In genomic region chr4:48603366-48604003, GRCh38 we compare ENCODE assay signal across 1 cellular context.
A peak's percentile ranks its signal among the peaks of the same experiment; 100 is the strongest.
TF ChIP-seq lines count a peak whose summit lies in the region.

No MANE protein-coding gene starts in this region.

TF ChIP-seq in HepG2, 621 proteins besides CTCF, POLR2A, EP300 and RAD21 (continued from another document):
- TF ChIP-seq, protein P1, sequence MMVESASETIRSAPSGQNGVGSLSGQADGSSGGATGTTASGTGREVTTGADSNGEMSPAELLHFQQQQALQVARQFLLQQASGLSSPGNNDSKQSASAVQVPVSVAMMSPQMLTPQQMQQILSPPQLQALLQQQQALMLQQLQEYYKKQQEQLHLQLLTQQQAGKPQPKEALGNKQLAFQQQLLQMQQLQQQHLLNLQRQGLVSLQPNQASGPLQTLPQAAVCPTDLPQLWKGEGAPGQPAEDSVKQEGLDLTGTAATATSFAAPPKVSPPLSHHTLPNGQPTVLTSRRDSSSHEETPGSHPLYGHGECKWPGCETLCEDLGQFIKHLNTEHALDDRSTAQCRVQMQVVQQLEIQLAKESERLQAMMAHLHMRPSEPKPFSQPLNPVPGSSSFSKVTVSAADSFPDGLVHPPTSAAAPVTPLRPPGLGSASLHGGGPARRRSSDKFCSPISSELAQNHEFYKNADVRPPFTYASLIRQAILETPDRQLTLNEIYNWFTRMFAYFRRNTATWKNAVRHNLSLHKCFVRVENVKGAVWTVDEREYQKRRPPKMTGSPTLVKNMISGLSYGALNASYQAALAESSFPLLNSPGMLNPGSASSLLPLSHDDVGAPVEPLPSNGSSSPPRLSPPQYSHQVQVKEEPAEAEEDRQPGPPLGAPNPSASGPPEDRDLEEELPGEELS (CRISPR knock-in tag; IDR thresholded peaks at IDR 0.05): 0 out of 2 replicates have a peak, but pooled peaks have one; percentile 46
- TF ChIP-seq ZNF644 (CRISPR knock-in tag; IDR thresholded peaks at IDR 0.05; ENCODE audit: low read depth) (0 out of 2 replicates have a peak, but pooled peaks have one; percentile 18), HOXA3 (CRISPR knock-in tag; IDR thresholded peaks at IDR 0.05) (no peak), POGZ (CRISPR knock-in tag; IDR thresholded peaks at IDR 0.05) (0 out of 2 replicates have a peak, but pooled peaks have one; percentile 37), ELF3 (CRISPR knock-in tag; IDR thresholded peaks at IDR 0.05) (peak; percentile 20; the same call in 1 of the 2 replicates), FOXA3 (CRISPR knock-in tag; IDR thresholded peaks at IDR 0.05) (0 out of 2 replicates have a peak, but pooled peaks have one; percentile 28), SAP130 (CRISPR knock-in tag; IDR thresholded peaks at IDR 0.05; ENCODE audit: low read depth) (peak; percentile 42), ZNF557 (CRISPR knock-in tag; IDR thresholded peaks at IDR 0.05) (0 out of 2 replicates have a peak, but pooled peaks have one; percentile 18), HDAC2 (CRISPR knock-in tag; IDR thresholded peaks at IDR 0.05) (peak; percentile 51), BCL6 (CRISPR knock-in tag; IDR thresholded peaks at IDR 0.05) (peak; percentile 63; the same call in 1 of the 2 replicates), ZMYM4 (CRISPR knock-in tag; IDR thresholded peaks at IDR 0.05) (peak; percentile 39; the same call in 1 of the 2 replicates), ZSCAN21 (CRISPR knock-in tag; IDR thresholded peaks at IDR 0.05; ENCODE audit: borderline replicate concordance) (peak; percentile 71; the same call in 1 of the 2 replicates), HNRNPUL1 (IDR thresholded peaks at IDR 0.05; ENCODE audit: low read depth, low read length) (peak; percentile 71; the same call in 1 of the 2 replicates), ATF7 (IDR thresholded peaks at IDR 0.05) (no peak), ATF7 (CRISPR knock-in tag; IDR thresholded peaks at IDR 0.05) (no peak), PREB (CRISPR knock-in tag; IDR thresholded peaks at IDR 0.05) (no peak), ASH2L (IDR thresholded peaks at IDR 0.05; ENCODE audit: insufficient read length, low read depth, low read length) (peak; percentile 6), NBN (conservative IDR thresholded peaks at IDR 0.05) (no peak), KLF11 (CRISPR knock-in tag; IDR thresholded peaks at IDR 0.05) (no peak), FIP1L1 (IDR thresholded peaks at IDR 0.05; ENCODE audit: borderline replicate concordance, insufficient read depth, low read depth, low read length) (no peak), SOX13 (IDR thresholded peaks at IDR 0.05) (no peak), SOX13 (CRISPR knock-in tag; conservative IDR thresholded peaks at IDR 0.05 in 1 of 2, IDR thresholded peaks at IDR 0.05 in 1 of 2) (peak in 1 of 2 experiments; percentile 51; a peak in 1 of 4 replicates), TEAD2 (CRISPR knock-in tag; IDR thresholded peaks at IDR 0.05) (no peak), HNF4A (CRISPR knock-in tag; IDR thresholded peaks at IDR 0.05) (peak; percentile 55), ISL2 (CRISPR knock-in tag; IDR thresholded peaks at IDR 0.05) (0 out of 2 replicates have a peak, but pooled peaks have one; percentile 43), MAFG (CRISPR knock-in tag; IDR thresholded peaks at IDR 0.05) (no peak), ZNF546 (CRISPR knock-in tag; conservative IDR thresholded peaks at IDR 0.05) (no peak)
- TF ChIP-seq, protein P2, sequence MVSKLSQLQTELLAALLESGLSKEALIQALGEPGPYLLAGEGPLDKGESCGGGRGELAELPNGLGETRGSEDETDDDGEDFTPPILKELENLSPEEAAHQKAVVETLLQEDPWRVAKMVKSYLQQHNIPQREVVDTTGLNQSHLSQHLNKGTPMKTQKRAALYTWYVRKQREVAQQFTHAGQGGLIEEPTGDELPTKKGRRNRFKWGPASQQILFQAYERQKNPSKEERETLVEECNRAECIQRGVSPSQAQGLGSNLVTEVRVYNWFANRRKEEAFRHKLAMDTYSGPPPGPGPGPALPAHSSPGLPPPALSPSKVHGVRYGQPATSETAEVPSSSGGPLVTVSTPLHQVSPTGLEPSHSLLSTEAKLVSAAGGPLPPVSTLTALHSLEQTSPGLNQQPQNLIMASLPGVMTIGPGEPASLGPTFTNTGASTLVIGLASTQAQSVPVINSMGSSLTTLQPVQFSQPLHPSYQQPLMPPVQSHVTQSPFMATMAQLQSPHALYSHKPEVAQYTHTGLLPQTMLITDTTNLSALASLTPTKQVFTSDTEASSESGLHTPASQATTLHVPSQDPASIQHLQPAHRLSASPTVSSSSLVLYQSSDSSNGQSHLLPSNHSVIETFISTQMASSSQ (IDR thresholded peaks at IDR 0.05; ENCODE audit: low read depth): peak; percentile 83
- TF ChIP-seq, protein P2 (CRISPR knock-in tag; IDR thresholded peaks at IDR 0.05; ENCODE audit: borderline replicate concordance): peak; percentile 86; the same call in 1 of the 2 replicates
- TF ChIP-seq, protein P3, sequence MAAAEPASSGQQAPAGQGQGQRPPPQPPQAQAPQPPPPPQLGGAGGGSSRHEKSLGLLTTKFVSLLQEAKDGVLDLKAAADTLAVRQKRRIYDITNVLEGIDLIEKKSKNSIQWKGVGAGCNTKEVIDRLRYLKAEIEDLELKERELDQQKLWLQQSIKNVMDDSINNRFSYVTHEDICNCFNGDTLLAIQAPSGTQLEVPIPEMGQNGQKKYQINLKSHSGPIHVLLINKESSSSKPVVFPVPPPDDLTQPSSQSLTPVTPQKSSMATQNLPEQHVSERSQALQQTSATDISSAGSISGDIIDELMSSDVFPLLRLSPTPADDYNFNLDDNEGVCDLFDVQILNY (CRISPR knock-in tag; conservative IDR thresholded peaks at IDR 0.05): no peak
- TF ChIP-seq, protein P4, sequence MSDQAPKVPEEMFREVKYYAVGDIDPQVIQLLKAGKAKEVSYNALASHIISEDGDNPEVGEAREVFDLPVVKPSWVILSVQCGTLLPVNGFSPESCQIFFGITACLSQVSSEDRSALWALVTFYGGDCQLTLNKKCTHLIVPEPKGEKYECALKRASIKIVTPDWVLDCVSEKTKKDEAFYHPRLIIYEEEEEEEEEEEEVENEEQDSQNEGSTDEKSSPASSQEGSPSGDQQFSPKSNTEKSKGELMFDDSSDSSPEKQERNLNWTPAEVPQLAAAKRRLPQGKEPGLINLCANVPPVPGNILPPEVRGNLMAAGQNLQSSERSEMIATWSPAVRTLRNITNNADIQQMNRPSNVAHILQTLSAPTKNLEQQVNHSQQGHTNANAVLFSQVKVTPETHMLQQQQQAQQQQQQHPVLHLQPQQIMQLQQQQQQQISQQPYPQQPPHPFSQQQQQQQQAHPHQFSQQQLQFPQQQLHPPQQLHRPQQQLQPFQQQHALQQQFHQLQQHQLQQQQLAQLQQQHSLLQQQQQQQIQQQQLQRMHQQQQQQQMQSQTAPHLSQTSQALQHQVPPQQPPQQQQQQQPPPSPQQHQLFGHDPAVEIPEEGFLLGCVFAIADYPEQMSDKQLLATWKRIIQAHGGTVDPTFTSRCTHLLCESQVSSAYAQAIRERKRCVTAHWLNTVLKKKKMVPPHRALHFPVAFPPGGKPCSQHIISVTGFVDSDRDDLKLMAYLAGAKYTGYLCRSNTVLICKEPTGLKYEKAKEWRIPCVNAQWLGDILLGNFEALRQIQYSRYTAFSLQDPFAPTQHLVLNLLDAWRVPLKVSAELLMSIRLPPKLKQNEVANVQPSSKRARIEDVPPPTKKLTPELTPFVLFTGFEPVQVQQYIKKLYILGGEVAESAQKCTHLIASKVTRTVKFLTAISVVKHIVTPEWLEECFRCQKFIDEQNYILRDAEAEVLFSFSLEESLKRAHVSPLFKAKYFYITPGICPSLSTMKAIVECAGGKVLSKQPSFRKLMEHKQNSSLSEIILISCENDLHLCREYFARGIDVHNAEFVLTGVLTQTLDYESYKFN (CRISPR knock-in tag; conservative IDR thresholded peaks at IDR 0.05): peak; percentile 70
- TF ChIP-seq, protein P5, sequence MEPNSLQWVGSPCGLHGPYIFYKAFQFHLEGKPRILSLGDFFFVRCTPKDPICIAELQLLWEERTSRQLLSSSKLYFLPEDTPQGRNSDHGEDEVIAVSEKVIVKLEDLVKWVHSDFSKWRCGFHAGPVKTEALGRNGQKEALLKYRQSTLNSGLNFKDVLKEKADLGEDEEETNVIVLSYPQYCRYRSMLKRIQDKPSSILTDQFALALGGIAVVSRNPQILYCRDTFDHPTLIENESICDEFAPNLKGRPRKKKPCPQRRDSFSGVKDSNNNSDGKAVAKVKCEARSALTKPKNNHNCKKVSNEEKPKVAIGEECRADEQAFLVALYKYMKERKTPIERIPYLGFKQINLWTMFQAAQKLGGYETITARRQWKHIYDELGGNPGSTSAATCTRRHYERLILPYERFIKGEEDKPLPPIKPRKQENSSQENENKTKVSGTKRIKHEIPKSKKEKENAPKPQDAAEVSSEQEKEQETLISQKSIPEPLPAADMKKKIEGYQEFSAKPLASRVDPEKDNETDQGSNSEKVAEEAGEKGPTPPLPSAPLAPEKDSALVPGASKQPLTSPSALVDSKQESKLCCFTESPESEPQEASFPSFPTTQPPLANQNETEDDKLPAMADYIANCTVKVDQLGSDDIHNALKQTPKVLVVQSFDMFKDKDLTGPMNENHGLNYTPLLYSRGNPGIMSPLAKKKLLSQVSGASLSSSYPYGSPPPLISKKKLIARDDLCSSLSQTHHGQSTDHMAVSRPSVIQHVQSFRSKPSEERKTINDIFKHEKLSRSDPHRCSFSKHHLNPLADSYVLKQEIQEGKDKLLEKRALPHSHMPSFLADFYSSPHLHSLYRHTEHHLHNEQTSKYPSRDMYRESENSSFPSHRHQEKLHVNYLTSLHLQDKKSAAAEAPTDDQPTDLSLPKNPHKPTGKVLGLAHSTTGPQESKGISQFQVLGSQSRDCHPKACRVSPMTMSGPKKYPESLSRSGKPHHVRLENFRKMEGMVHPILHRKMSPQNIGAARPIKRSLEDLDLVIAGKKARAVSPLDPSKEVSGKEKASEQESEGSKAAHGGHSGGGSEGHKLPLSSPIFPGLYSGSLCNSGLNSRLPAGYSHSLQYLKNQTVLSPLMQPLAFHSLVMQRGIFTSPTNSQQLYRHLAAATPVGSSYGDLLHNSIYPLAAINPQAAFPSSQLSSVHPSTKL (CRISPR knock-in tag; IDR thresholded peaks at IDR 0.05): peak; percentile 51; the same call in 1 of the 2 replicates
